In genomic region chr2:231717281-231718180, GRCh38 we compare ENCODE assay signal across 8 cellular contexts. TPM values are rescaled to one million over a fixed set of nuclear protein-coding genes. Genes with fewer than 3 reads are reported as not detected.
DNase-seq lines count a peak whose midpoint lies in the region; ATAC-seq, FAIRE-seq and TF ChIP-seq lines count a peak whose summit lies in the region.

No MANE protein-coding gene starts in this region.

- H3K4me1 ChIP-seq in prostate gland (replicated peaks) = peaks cover 5% of the 10 kb centered on the region
- H3K4me1 ChIP-seq in tibial nerve = peaks cover 0 to 26% (median 14%) of the 10 kb centered on the region in 4 donors

- WGBS in prostate gland = 80% methylated on average over 13 of the region's 13 CpGs
- 83 to 88% methylated on average over 13 of the region's 13 CpGs for WGBS in tibial nerve, 2 donors

- no peaks in the 10 kb centered on the region for H3K36me3 ChIP-seq in prostate gland
- peaks cover 0 to 16% (median under 1%) of the 10 kb centered on the region in 3 donors for H3K36me3 ChIP-seq in tibial nerve

- H3K9me3 ChIP-seq in prostate gland (no peaks in the 10 kb centered on the region), tibial nerve (no peaks in the 10 kb centered on the region)

- H3K27me3 ChIP-seq in prostate gland (replicated peaks; ENCODE audit: insufficient read depth) (no peaks in the 10 kb centered on the region), tibial nerve (no peaks in the 10 kb centered on the region)

- no peak for TF ChIP-seq EP300 in tibial nerve (IDR thresholded peaks at IDR 0.05)

- no peak for TF ChIP-seq POLR2A in prostate gland (IDR thresholded peaks at IDR 0.05)
- TF ChIP-seq POLR2A in tibial nerve (IDR thresholded peaks at IDR 0.05) = no peak

- ATAC-seq in GM21786 (IDR thresholded peaks at IDR 0.05; ENCODE audit: unreplicated experiment) = peak; percentile 36

- H3K4me3 ChIP-seq in epithelial cell of esophagus (ENCODE audit: low read length) (no peak overlapping the region), prostate gland (no peak overlapping the region), tibial nerve (no peak overlapping the region)

- H3K27ac ChIP-seq in prostate gland (no peak overlapping the region), tibial nerve (no peak overlapping the region)

- TF ChIP-seq CTCF in epithelial cell of esophagus (IDR thresholded peaks at IDR 0.05; ENCODE audit: insufficient read depth, low read depth, low read length, missing control alignments) = no peak
- no peak for TF ChIP-seq CTCF in prostate gland (IDR thresholded peaks at IDR 0.05)
- no peak for TF ChIP-seq CTCF in tibial nerve (IDR thresholded peaks at IDR 0.05)

- DNase-seq in NOMO-1 (lab: John Stamatoyannopoulos, UW; ENCODE audit: unreplicated experiment in 2 of 2) = peak; percentile 86 to 94
- DNase-seq in epithelial cell of esophagus (ENCODE audit: low read depth) = peak; percentile 40
- DNase-seq in stimulated activated CD8-positive, alpha-beta memory T cell treated with anti-CD3 and anti-CD28 coated beads, Interleukin-4, amount 100 ng/mL, for 48 hours = peak; percentile 56
- no peak for DNase-seq in NCI-H1694 (lab: John Stamatoyannopoulos, UW)
- DNase-seq in prostate gland (ENCODE audit: low spot score) = no peak
- no peak for DNase-seq in tibial nerve (ENCODE audit: low spot score in 2 of 2)

- intact Hi-C loops in prostate gland (cut with DNase I) = no loop called here

- peak; percentile 92 for FAIRE-seq in G401.6 (lab: Jason Lieb, UNC)

RNA-seq across cellular contexts. Expression of gene PTMA, which starts 9.2 kb away (rescaled TPM):
- total RNA-seq in prostate gland (100 to 1,000 TPM; 418 to 613 TPM), tibial nerve (1,000 to 10,000 TPM in 1 of 4 donors, 100 to 1,000 TPM in 3; 622 to 1,472 (median 817) TPM)

Comparison
In these comparisons a context has a peak if more than half of its experiments do, and no peak if none do; other contexts are left out.
1. DNase-seq: peak in NOMO-1 (2 of 2), epithelial cell of esophagus (single experiment) and stimulated activated CD8-positive, alpha-beta memory T cell treated with anti-CD3 and anti-CD28 coated beads, Interleukin-4, amount 100 ng/mL, for 48 hours (single experiment); none in NCI-H1694 (single experiment), prostate gland (single experiment) and tibial nerve (0 of 2).